8 cellular contexts compared by ENCODE assay signal in genomic region chr1:116418091-116418830, GRCh38. TPM values are rescaled to one million over a fixed set of nuclear protein-coding genes. Genes with fewer than 3 reads are reported as not detected.
DNase-seq lines count a peak whose midpoint lies in the region; ATAC-seq, FAIRE-seq and TF ChIP-seq lines count a peak whose summit lies in the region.

No MANE protein-coding gene starts in this region.

- H3K36me3 Mint-ChIP-seq in activated CD8-positive, alpha-beta T cell treated with anti-CD3 and anti-CD28 coated beads for 36 hours (ENCODE audit: low read depth): peaks cover 6% of the 10 kb centered on the region
- peaks cover 6% of the 10 kb centered on the region for H3K36me3 Mint-ChIP-seq in memory B cell

- DNase-seq in GM19239 (ENCODE audit: insufficient read length, low spot score) (peak; percentile 75), NCI-H69 (lab: John Stamatoyannopoulos, UW) (peak; percentile 91), memory B cell (ENCODE audit: low spot score in 2 of 2) (peak; percentile 80 to 86)
- peak; percentile 91 for DNase-seq in activated CD8-positive, alpha-beta T cell treated with anti-CD3 and anti-CD28 coated beads for 36 hours
- peak; percentile 77 for DNase-seq in effector CD8-positive, alpha-beta T cell (lab: John Stamatoyannopoulos, UW)
- DNase-seq in stimulated activated CD8-positive, alpha-beta memory T cell treated with anti-CD3 and anti-CD28 coated beads, Interleukin-12 subunit alpha, Interleukin-12 subunit beta, amount 100 ng/mL, for 1 hour (ENCODE audit: low read depth): peak; percentile 68

- peak; percentile 75 for FAIRE-seq in GM19239 (lab: Jason Lieb, UNC)

- H3K4me3 ChIP-seq in BLaER1: peak overlapping the region; percentile 77

- TF ChIP-seq CTCF in activated CD8-positive, alpha-beta T cell treated with anti-CD3 and anti-CD28 coated beads for 36 hours (IDR thresholded peaks at IDR 0.05): no peak

- H3K36me3 ChIP-seq in BLaER1: no peaks in the 10 kb centered on the region

- peaks cover 24% of the 10 kb centered on the region for H3K4me1 ChIP-seq in BLaER1

- H3K4me2 ChIP-seq in BLaER1: peak overlapping the region; percentile 95

- peak overlapping the region; percentile 80 for H3K27ac ChIP-seq in BLaER1

- peak; percentile 91 for ATAC-seq in HG03439 (IDR thresholded peaks at IDR 0.05; ENCODE audit: unreplicated experiment)
- peak; percentile 95 for ATAC-seq in activated CD8-positive, alpha-beta T cell treated with anti-CD3 and anti-CD28 coated beads for 36 hours
- ATAC-seq in memory B cell (ENCODE audit: low read depth): peak; percentile 93

- H4K20me1 ChIP-seq in BLaER1: no peaks in the 10 kb centered on the region

- H3K9ac ChIP-seq in BLaER1: peak overlapping the region; percentile 85

- peaks cover 43% of the 10 kb centered on the region for H3K4me1 Mint-ChIP-seq in activated CD8-positive, alpha-beta T cell treated with anti-CD3 and anti-CD28 coated beads for 36 hours (ENCODE audit: low read depth)
- H3K4me1 Mint-ChIP-seq in memory B cell: peaks cover 15% of the 10 kb centered on the region

- POLR2A ChIA-PET in activated CD8-positive, alpha-beta T cell treated with anti-CD3 and anti-CD28 coated beads for 36 hours (lab: Charles Lee): interaction anchor here (0.6 to 3.8 kb wide), 18 partner anchors 8 to 388 kb away, joined by 3 to 24 read pairs (median 4); no protein-coding TSS in a partner anchor

- H3K9me3 ChIP-seq in BLaER1: no peaks in the 10 kb centered on the region

- no peaks in the 10 kb centered on the region; the same call in 1 of the 2 replicates for H3K27me3 ChIP-seq in BLaER1

- H3K9me3 Mint-ChIP-seq in activated CD8-positive, alpha-beta T cell treated with anti-CD3 and anti-CD28 coated beads for 36 hours: no peaks in the 10 kb centered on the region
- H3K9me3 Mint-ChIP-seq in memory B cell: no peaks in the 10 kb centered on the region

- H3K27me3 Mint-ChIP-seq in activated CD8-positive, alpha-beta T cell treated with anti-CD3 and anti-CD28 coated beads for 36 hours: no peaks in the 10 kb centered on the region
- H3K27me3 Mint-ChIP-seq in memory B cell: no peaks in the 10 kb centered on the region

- intact Hi-C loops in activated CD8-positive, alpha-beta T cell treated with anti-CD3 and anti-CD28 coated beads for 36 hours (cut with micrococcal nuclease): no loop called here

- CTCF ChIA-PET in activated CD8-positive, alpha-beta T cell treated with anti-CD3 and anti-CD28 coated beads for 36 hours (lab: Charles Lee): interaction anchor here (0.8 to 3.4 kb wide), 7 partner anchors 16 to 280 kb away, joined by 3 to 18 read pairs (median 5); no protein-coding TSS in a partner anchor

- peak overlapping the region; percentile 91 for H3K4me3 Mint-ChIP-seq in activated CD8-positive, alpha-beta T cell treated with anti-CD3 and anti-CD28 coated beads for 36 hours
- H3K4me3 Mint-ChIP-seq in memory B cell: peak overlapping the region; percentile 93

- H3K27ac Mint-ChIP-seq in activated CD8-positive, alpha-beta T cell treated with anti-CD3 and anti-CD28 coated beads for 36 hours: peak overlapping the region; percentile 91
- H3K27ac Mint-ChIP-seq in memory B cell: peak overlapping the region; percentile 92

RNA-seq across cellular contexts. Expression of gene ATP1A1, which starts 45.2 kb away (rescaled TPM):
- 100 to 1,000 TPM; 201 to 202 TPM for total RNA-seq in activated CD8-positive, alpha-beta T cell treated with anti-CD3 and anti-CD28 coated beads for 36 hours

Comparison
In these comparisons a context has a peak if more than half of its experiments do, and no peak if none do; other contexts are left out.
1. Peak in every context shown above with its lines: DNase-seq, ATAC-seq, H3K4me3 ChIP-seq and H3K27ac ChIP-seq.